In the genomic region with DNA sequence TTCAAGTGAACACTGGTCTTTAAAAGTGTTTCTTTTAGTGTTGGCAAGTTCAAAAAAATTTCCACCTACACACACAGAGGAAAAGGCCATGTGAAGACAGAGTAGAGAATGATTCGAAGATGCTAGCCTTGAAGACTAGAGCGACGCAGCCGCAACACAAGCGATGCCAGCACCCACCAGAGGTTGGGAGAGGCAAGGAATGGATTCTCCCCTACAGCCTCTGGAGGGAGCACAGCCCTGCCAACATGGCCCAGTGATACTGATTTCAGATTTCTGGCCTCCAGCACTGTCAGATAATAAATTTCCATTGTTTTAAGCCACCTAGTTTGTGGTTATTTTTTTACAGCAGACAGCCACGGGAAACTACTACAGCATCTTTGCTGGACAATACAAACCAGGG, we compare ENCODE assay signal across 16 cellular contexts. TPM values are rescaled to one million over a fixed set of nuclear protein-coding genes. Genes with fewer than 3 reads are reported as not detected.
DNase-seq lines count a peak whose midpoint lies in the region; ATAC-seq, FAIRE-seq and TF ChIP-seq lines count a peak whose summit lies in the region.
"Had no signal": no experiment of that assay in that cellular context is flagged by ENCODE, and none has a peak within 500 bp of the region (broad histone marks: within the 10 kb centered on the region; RNA-seq: fewer than 3 reads in every experiment).

No MANE protein-coding gene starts in this region.

- H4K20me1 ChIP-seq in HepG2 (ENCODE audit: insufficient read depth, low read length) (peaks cover 39% of the 10 kb centered on the region), H1 (replicated peaks in 1 of 2; ENCODE audit: control insufficient read depth in 1 of 2, insufficient read depth in 2 of 2, low read length in 2 of 2) (peaks cover 1 to 4% of the 10 kb centered on the region in 2 experiments)

- TF ChIP-seq CTCF in HepG2 (CRISPR knock-in tag; IDR thresholded peaks at IDR 0.05), result no peak
- no peak for TF ChIP-seq CTCF in right lobe of liver (IDR thresholded peaks at IDR 0.05)
- TF ChIP-seq CTCF in WERI-Rb-1 (IDR thresholded peaks at IDR 0.05; ENCODE audit: low read depth, low read length), result 0 out of 2 replicates have a peak, but pooled peaks have one; percentile 26
- TF ChIP-seq CTCF in H1 (IDR thresholded peaks at IDR 0.05; ENCODE audit: control extremely low read depth in 1 of 3, insufficient read depth in 1 of 3, low read depth in 1 of 3, low read length in 3 of 3), result peak; percentile 43 to 51 (median 49)

- no peak for DNase-seq in HepG2 (ENCODE audit: low spot score)
- DNase-seq in right lobe of liver, result no peak
- no peak for DNase-seq in WERI-Rb-1
- no peak for DNase-seq in H1 (ENCODE audit: low read depth in 1 of 2, low spot score in 2 of 2)
- DNase-seq in urothelium cell line (ENCODE audit: low spot score), result no peak
- no peak for DNase-seq in NCI-H1048 (lab: John Stamatoyannopoulos, UW)
- no peak for DNase-seq in NOMO-1 treated with dmso at 0.1 percent for 144 hours (lab: John Stamatoyannopoulos, UW; ENCODE audit: unreplicated experiment)
- DNase-seq in putamen (ENCODE audit: low spot score), result no peak
- DNase-seq: activated effector memory CD4-positive, alpha-beta T cell treated with anti-CD3 and anti-CD28 coated beads, Interleukin-2, amount 50 U/mL, for 16 hours; cerebellar nuclear complex; NCI-H1694; NCI-H510A; small intestine had no signal

- no peaks in the 10 kb centered on the region for H3K9me3 ChIP-seq in HepG2 (ENCODE audit: low read length)
- H3K9me3 ChIP-seq in right lobe of liver, result no peaks in the 10 kb centered on the region
- no peaks in the 10 kb centered on the region for H3K9me3 ChIP-seq in WERI-Rb-1 (ENCODE audit: severe bottlenecking)
- no peaks in the 10 kb centered on the region for H3K9me3 ChIP-seq in H1 (ENCODE audit: insufficient read depth in 2 of 2, low read depth in 1 of 2, low read length in 1 of 2)

- no peak for TF ChIP-seq RAD21 in HepG2 (CRISPR knock-in tag; IDR thresholded peaks at IDR 0.05)
- peak; percentile 13 to 43; a peak in 2 of 4 replicates for TF ChIP-seq RAD21 in H1 (IDR thresholded peaks at IDR 0.05 in 1 of 2, conservative IDR thresholded peaks at IDR 0.05 in 1 of 2; ENCODE audit: low read depth in 2 of 2, low read length in 2 of 2)

- H3K27ac ChIP-seq in HepG2 (ENCODE audit: extremely low read length, insufficient read depth, low read length) (no peak overlapping the region), right lobe of liver (no peak overlapping the region), WERI-Rb-1 (no peak overlapping the region), H1 (ENCODE audit: low read depth, low read length) (no peak overlapping the region)

- FAIRE-seq in HepG2 (lab: Jason Lieb, UNC), result no peak
- no peak for FAIRE-seq in H1 (lab: Jason Lieb, UNC)
- no peak for FAIRE-seq in urothelium cell line (lab: Jason Lieb, UNC)
- FAIRE-seq: endothelial cell of umbilical vein, islet of Langerhans, small intestine had no signal

- H2AFZ ChIP-seq in HepG2 (ENCODE audit: low read length) (no peak overlapping the region), H1 (ENCODE audit: low read length) (no peak overlapping the region)

- intact Hi-C loops in HepG2 (cut with micrococcal nuclease; ENCODE audit: unreplicated experiment), result no loop called here
- intact Hi-C loops in right lobe of liver (cut with DNase I), result no loop called here

- peaks cover 33% of the 10 kb centered on the region for H3K4me1 ChIP-seq in HepG2 (ENCODE audit: insufficient read depth, low read length)
- peaks cover 0 to 19% (median 5%) of the 10 kb centered on the region in 4 donors for H3K4me1 ChIP-seq in right lobe of liver
- H3K4me1 ChIP-seq in H1 (replicated peaks in 1 of 4; ENCODE audit: control insufficient read depth in 3 of 4, insufficient read depth in 4 of 4, low read length in 3 of 4), result peaks cover 6 to 21% (median 15%) of the 10 kb centered on the region in 4 experiments

- TF ChIP-seq POLR2A in HepG2 (IDR thresholded peaks at IDR 0.05; ENCODE audit: insufficient read depth in 1 of 2, low read depth in 2 of 2, low read length in 2 of 2), result no peak
- no peak for TF ChIP-seq POLR2A in right lobe of liver (IDR thresholded peaks at IDR 0.05)
- TF ChIP-seq POLR2A in H1 (IDR thresholded peaks at IDR 0.05; ENCODE audit: control extremely low read depth in 1 of 2, low read depth in 2 of 2, low read length in 2 of 2), result no peak

- H3K18ac ChIP-seq in H1 (ENCODE audit: extremely low read depth, low read length), result no peak overlapping the region

- no TSS peak for BruUV-seq in HepG2 (replicated peaks; lab: Mats Ljungman, UMichigan)

- H3K36me3 ChIP-seq in HepG2 (replicated peaks in 1 of 2; ENCODE audit: control insufficient read depth in 1 of 2, insufficient read depth in 2 of 2, low read length in 2 of 2) (peaks cover 2 to 3% of the 10 kb centered on the region in 2 experiments; a peak in 1 of 5 replicates), right lobe of liver (no peaks in the 10 kb centered on the region), WERI-Rb-1 (no peaks in the 10 kb centered on the region; the same call in 1 of the 2 replicates), H1 (ENCODE audit: control insufficient read depth in 2 of 4, insufficient read depth in 4 of 4, low read length in 3 of 4) (no peaks in the 10 kb centered on the region)

- 89% methylated on average over 6 of the region's 6 CpGs for WGBS in HepG2 (ENCODE audit: low lambda C conversion rate)
- WGBS in right lobe of liver (ENCODE audit: insufficient coverage, low coverage, low lambda C conversion rate, missing lambda C conversion rate), result 88% methylated on average over 6 of the region's 6 CpGs
- 76% methylated on average over 6 of the region's 6 CpGs; no CpG with 5 or more reads in 1 of the 2 experiments for WGBS in H1 (ENCODE audit: extremely low coverage in 1 of 2, insufficient coverage in 1 of 2, insufficient read length in 1 of 2, insufficient replicate concordance in 2 of 2, low coverage in 1 of 2, low lambda C conversion rate in 2 of 2, missing lambda C conversion rate in 1 of 2), 2 experiments

- H3K27me3 ChIP-seq in HepG2 (ENCODE audit: control insufficient read depth in 1 of 2, insufficient read depth in 2 of 2, low read length in 2 of 2), result no peaks in the 10 kb centered on the region
- H3K27me3 ChIP-seq in right lobe of liver, result no peaks in the 10 kb centered on the region
- H3K27me3 ChIP-seq in WERI-Rb-1 (ENCODE audit: insufficient read depth, low read depth, severe bottlenecking), result no peaks in the 10 kb centered on the region
- H3K27me3 ChIP-seq in H1 (replicated peaks in 1 of 4; ENCODE audit: control insufficient read depth in 3 of 4, extremely low read depth in 1 of 4, insufficient read depth in 3 of 4, low read length in 3 of 4), result no peaks in the 10 kb centered on the region

- H4K91ac ChIP-seq in H1 (replicated peaks; ENCODE audit: insufficient read length, low read length), result no peak overlapping the region

- peaks cover 8% of the 10 kb centered on the region for H3K79me1 ChIP-seq in H1 (ENCODE audit: low read depth, low read length)

- POLR2A ChIA-PET in HepG2 (lab: Yijun Ruan, JAX) (no interaction called here), H1 (lab: Charles Lee; ENCODE audit: partially characterized antibody) (interaction anchor here (1.2 kb wide), 1 partner anchor 9 kb away, joined by 3 read pairs; no protein-coding TSS in a partner anchor)

- H4K5ac ChIP-seq in H1 (ENCODE audit: insufficient read length, low read depth, low read length), result no peak overlapping the region

- no peak overlapping the region for H2BK12ac ChIP-seq in H1 (ENCODE audit: low read depth, low read length)

- H3K4me3 ChIP-seq in HepG2 (replicated peaks in 1 of 3; ENCODE audit: insufficient read depth in 1 of 3, low read depth in 2 of 3, low read length in 3 of 3) (no peak overlapping the region), right lobe of liver (no peak overlapping the region), WERI-Rb-1 (ENCODE audit: low read depth, low read length) (no peak overlapping the region), H1 (ENCODE audit: extremely low read depth in 1 of 4, insufficient read depth in 2 of 4, low read depth in 3 of 4, low read length in 4 of 4) (no peak overlapping the region)

- no peak overlapping the region for H3K56ac ChIP-seq in H1 (replicated peaks; ENCODE audit: insufficient read length, low read depth, low read length)

- no peak overlapping the region for H2BK20ac ChIP-seq in H1 (ENCODE audit: low read length)

- H2AK5ac ChIP-seq in H1 (ENCODE audit: low read depth, low read length), result no peak overlapping the region

- CTCF ChIA-PET in HepG2 (lab: Yijun Ruan, JAX; ENCODE audit: low intra/inter-chr PET ratio, low total read pairs) (no interaction called here), H1 (lab: Charles Lee; ENCODE audit: partially characterized antibody) (interaction anchor here (1.0 to 1.9 kb wide), 6 partner anchors 9 to 130 kb away, joined by 3 to 8 read pairs (median 4); no protein-coding TSS in a partner anchor)

- H2BK120ac ChIP-seq in H1 (replicated peaks; ENCODE audit: low read depth, low read length), result no peak overlapping the region

- H2BK15ac ChIP-seq in H1 (ENCODE audit: low read length), result no peak overlapping the region

- no peaks in the 10 kb centered on the region for H3K23me2 ChIP-seq in H1 (ENCODE audit: low read depth, low read length)

- in situ Hi-C loops in HepG2 (cut with HindIII; ENCODE audit: extremely low pct_ligation_motif_present, low pct_unique_long_range_greater_than_20kb), result no loop called here

- H3K14ac ChIP-seq in H1 (ENCODE audit: insufficient read length), result no peak overlapping the region

- TF ChIP-seq EP300 in HepG2 (IDR thresholded peaks at IDR 0.05; ENCODE audit: low read depth in 2 of 2, low read length in 2 of 2) (no peak), HepG2 (CRISPR knock-in tag; IDR thresholded peaks at IDR 0.05; ENCODE audit: borderline replicate concordance) (no peak), H1 (IDR thresholded peaks at IDR 0.05; ENCODE audit: borderline replicate concordance in 1 of 2, low read depth in 2 of 2, low read length in 2 of 2) (no peak)

- H2BK5ac ChIP-seq in H1 (ENCODE audit: low read depth, low read length), result no peak overlapping the region; the same call in 1 of the 2 replicates

- no peak overlapping the region for H3K23ac ChIP-seq in H1 (ENCODE audit: insufficient read length)

- H3K9ac ChIP-seq in HepG2 (ENCODE audit: insufficient read depth, low read depth, low read length) (no peak overlapping the region), H1 (replicated peaks in 1 of 4; ENCODE audit: extremely low read depth in 1 of 4, low read depth in 3 of 4, low read length in 3 of 4) (no peak overlapping the region)

- H3K79me2 ChIP-seq in HepG2 (ENCODE audit: insufficient read depth, low read length) (peaks cover 87% of the 10 kb centered on the region), H1 (ENCODE audit: control insufficient read depth in 1 of 2, insufficient read depth in 2 of 2, low read length in 2 of 2) (peaks cover 19 to 94% of the 10 kb centered on the region in 2 experiments)

- no peak overlapping the region for H3K4ac ChIP-seq in H1 (replicated peaks; ENCODE audit: insufficient read length, low read depth, low read length)

- no peak overlapping the region for H4K8ac ChIP-seq in H1 (ENCODE audit: extremely low read depth, insufficient read depth, low read length)

- peak; percentile 71 for ATAC-seq in HepG2
- no peak for ATAC-seq in right lobe of liver

- H3K4me2 ChIP-seq in HepG2 (ENCODE audit: low read depth, low read length) (no peak overlapping the region), H1 (ENCODE audit: insufficient read depth in 1 of 2, low read depth in 2 of 2, low read length in 2 of 2) (no peak overlapping the region)

RNA-seq across cellular contexts. Expression of gene ADAR, which starts 6.9 kb away (rescaled TPM):
- total RNA-seq in HepG2 (2016; rRNA removed; fragmentation: Illumina TruSeq; extraction: Trizol) (70.8 and 94.6 TPM in 2 replicates), right lobe of liver (100 to 1,000 TPM in 1 of 6 experiments, 10 to 100 TPM in 5; 69.9 to 105 (median 78.7) TPM)
- 9.0 and 11.2 TPM in 2 replicates for total RNA-seq in HepG2 (2016; cell fraction: cytosol; rRNA removed; fragmentation: Illumina TruSeq; extraction: Trizol; ENCODE audit: low read depth)
- 68.0 and 86.8 TPM in 2 replicates for total RNA-seq in HepG2 (2016; cell fraction: insoluble cytoplasmic fraction; rRNA removed; fragmentation: Illumina TruSeq; extraction: Trizol)
- 39.0 and 39.7 TPM in 2 replicates for total RNA-seq in HepG2 (2016; cell fraction: membrane; rRNA removed; fragmentation: Illumina TruSeq; extraction: Trizol)
- 58.4 and 70.1 TPM in 2 replicates for total RNA-seq in HepG2 (2016; cell fraction: nucleus; rRNA removed; fragmentation: Illumina TruSeq; extraction: Trizol)
- polyA plus RNA-seq in HepG2 (2011; rRNA removed) (78.6 and 86.2 TPM in 2 replicates), H1 (2011; rRNA removed) (104 and 125 TPM in 2 replicates)
- 50.2 and 58.9 TPM in 2 replicates for polyA plus RNA-seq in HepG2 (2011; cell fraction: cytosol; rRNA removed)
- 99.9 and 117 TPM in 2 replicates for polyA plus RNA-seq in HepG2 (2011; cell fraction: nucleus; rRNA removed)
- polyA plus RNA-seq in HepG2 (2012), result 46.2 and 48.4 TPM in 2 replicates
- polyA plus RNA-seq in HepG2 (2016; cell fraction: cytosol; fragmentation: Illumina TruSeq; extraction: Trizol; ENCODE audit: low read depth), result 2.9 and 3.4 TPM in 2 replicates
- polyA plus RNA-seq in HepG2 (2016; cell fraction: insoluble cytoplasmic fraction; fragmentation: Illumina TruSeq; extraction: Trizol; ENCODE audit: low read depth), result 65.0 and 73.2 TPM in 2 replicates
- polyA plus RNA-seq in HepG2 (2016; cell fraction: membrane; fragmentation: Illumina TruSeq; extraction: Trizol; ENCODE audit: low read depth), result 14.8 and 16.7 TPM in 2 replicates
- 73.4 and 80.3 TPM in 2 replicates for polyA plus RNA-seq in HepG2 (2016; cell fraction: nucleus; fragmentation: Illumina TruSeq; extraction: Trizol; ENCODE audit: insufficient read depth, low read depth)
- 183 and 405 TPM in 2 replicates for polyA minus RNA-seq in HepG2 (2011; rRNA and poly(A)+ RNA removed; ENCODE audit: low replicate concordance)
- 60.8 and 69.1 TPM in 2 replicates for polyA minus RNA-seq in HepG2 (2011; cell fraction: cytosol; rRNA and poly(A)+ RNA removed)
- polyA minus RNA-seq in HepG2 (2011; cell fraction: nucleus; rRNA and poly(A)+ RNA removed), result 94.0 and 140 TPM in 2 replicates
- 235 and 242 TPM in 2 replicates for total RNA-seq in H1 (2021; fragmentation: NEBNext Ultra II Directional; extraction: Animal tissue kit (Norgen Biotek cat#: 25700))
- 130 TPM for polyA plus RNA-seq in H1 (2011; cell fraction: cytosol; rRNA removed)
- polyA plus RNA-seq in H1 (2011; cell fraction: nucleus; rRNA removed), result 201 TPM
- polyA plus RNA-seq in H1 (2012, experiment 1 of 2), result 117 to 140 TPM (median 138 TPM) in 4 replicates
- 25.3 TPM for polyA plus RNA-seq in H1 (2012, experiment 2 of 2)
- 106 TPM for polyA plus RNA-seq in H1 (2013, experiment 1 of 2)
- 110 TPM for polyA plus RNA-seq in H1 (2013, experiment 2 of 2)
- 406 and 507 TPM in 2 replicates for polyA minus RNA-seq in H1 (2011; rRNA and poly(A)+ RNA removed)
- polyA minus RNA-seq in H1 (2011; cell fraction: cytosol; rRNA and poly(A)+ RNA removed), result 153 TPM
- polyA minus RNA-seq in H1 (2011; cell fraction: nucleus; rRNA and poly(A)+ RNA removed), result 195 TPM

RNA-seq across cellular contexts. Expression of gene CHRNB2, which starts 47.3 kb away (rescaled TPM):
- total RNA-seq in HepG2 (2016; rRNA removed; fragmentation: Illumina TruSeq; extraction: Trizol), result 0.07 TPM in 1 of 2 replicates, not detected in the other
- not detected in 2 replicates for total RNA-seq in HepG2 (2016; cell fraction: cytosol; rRNA removed; fragmentation: Illumina TruSeq; extraction: Trizol; ENCODE audit: low read depth)
- 0.06 TPM in 1 of 2 replicates, not detected in the other for total RNA-seq in HepG2 (2016; cell fraction: insoluble cytoplasmic fraction; rRNA removed; fragmentation: Illumina TruSeq; extraction: Trizol)
- not detected in 2 replicates for total RNA-seq in HepG2 (2016; cell fraction: membrane; rRNA removed; fragmentation: Illumina TruSeq; extraction: Trizol)
- 0.19 TPM in 1 of 2 replicates, not detected in the other for total RNA-seq in HepG2 (2016; cell fraction: nucleus; rRNA removed; fragmentation: Illumina TruSeq; extraction: Trizol)
- polyA plus RNA-seq in HepG2 (2011; rRNA removed), result 0.03 and 0.07 TPM in 2 replicates
- polyA plus RNA-seq in HepG2 (2011; cell fraction: cytosol; rRNA removed), result 0.01 TPM in 1 of 2 replicates, not detected in the other
- polyA plus RNA-seq in HepG2 (2011; cell fraction: nucleus; rRNA removed), result 0.07 and 0.18 TPM in 2 replicates
- 0.04 and 0.07 TPM in 2 replicates for polyA plus RNA-seq in HepG2 (2012)
- not detected in 2 replicates for polyA plus RNA-seq in HepG2 (2016; cell fraction: cytosol; fragmentation: Illumina TruSeq; extraction: Trizol; ENCODE audit: low read depth)
- not detected in 2 replicates for polyA plus RNA-seq in HepG2 (2016; cell fraction: insoluble cytoplasmic fraction; fragmentation: Illumina TruSeq; extraction: Trizol; ENCODE audit: low read depth)
- polyA plus RNA-seq in HepG2 (2016; cell fraction: membrane; fragmentation: Illumina TruSeq; extraction: Trizol; ENCODE audit: low read depth), result not detected in 2 replicates
- 0.26 TPM in 1 of 2 replicates, not detected in the other for polyA plus RNA-seq in HepG2 (2016; cell fraction: nucleus; fragmentation: Illumina TruSeq; extraction: Trizol; ENCODE audit: insufficient read depth, low read depth)
- 0.21 and 0.24 TPM in 2 replicates for polyA minus RNA-seq in HepG2 (2011; rRNA and poly(A)+ RNA removed; ENCODE audit: low replicate concordance)
- not detected in 2 replicates for polyA minus RNA-seq in HepG2 (2011; cell fraction: cytosol; rRNA and poly(A)+ RNA removed)
- polyA minus RNA-seq in HepG2 (2011; cell fraction: nucleus; rRNA and poly(A)+ RNA removed), result 0.12 and 0.13 TPM in 2 replicates
- under 1 TPM in 1 of 6 experiments, not detected in 5; 0.07 TPM for total RNA-seq in right lobe of liver
- 3.6 and 4.1 TPM in 2 replicates for total RNA-seq in H1 (2021; fragmentation: NEBNext Ultra II Directional; extraction: Animal tissue kit (Norgen Biotek cat#: 25700))
- 3.1 and 3.4 TPM in 2 replicates for polyA plus RNA-seq in H1 (2011; rRNA removed)
- polyA plus RNA-seq in H1 (2011; cell fraction: cytosol; rRNA removed), result 1.7 TPM
- polyA plus RNA-seq in H1 (2011; cell fraction: nucleus; rRNA removed), result 2.6 TPM
- polyA plus RNA-seq in H1 (2012, experiment 1 of 2), result 2.5 to 3.3 TPM (median 2.9 TPM) in 4 replicates
- 2.7 TPM for polyA plus RNA-seq in H1 (2012, experiment 2 of 2)
- 3.0 TPM for polyA plus RNA-seq in H1 (2013, experiment 1 of 2)
- polyA plus RNA-seq in H1 (2013, experiment 2 of 2), result 3.7 TPM
- 7.1 and 7.6 TPM in 2 replicates for polyA minus RNA-seq in H1 (2011; rRNA and poly(A)+ RNA removed)
- polyA minus RNA-seq in H1 (2011; cell fraction: cytosol; rRNA and poly(A)+ RNA removed), result 1.2 TPM
- 3.0 TPM for polyA minus RNA-seq in H1 (2011; cell fraction: nucleus; rRNA and poly(A)+ RNA removed)
- total RNA-seq: endothelial cell of umbilical vein, mesenteric fat pad had no signal
- polyA plus RNA-seq: endothelial cell of umbilical vein had no signal

RNA-seq across cellular contexts. Expression of gene UBE2Q1, which starts 56.4 kb away (rescaled TPM):
- total RNA-seq in HepG2 (2016; rRNA removed; fragmentation: Illumina TruSeq; extraction: Trizol) (37.9 and 41.7 TPM in 2 replicates), right lobe of liver (10 to 100 TPM; 23.6 to 48.6 (median 33.1) TPM)
- 25.3 and 28.6 TPM in 2 replicates for total RNA-seq in HepG2 (2016; cell fraction: cytosol; rRNA removed; fragmentation: Illumina TruSeq; extraction: Trizol; ENCODE audit: low read depth)
- total RNA-seq in HepG2 (2016; cell fraction: insoluble cytoplasmic fraction; rRNA removed; fragmentation: Illumina TruSeq; extraction: Trizol), result 30.4 and 39.8 TPM in 2 replicates
- total RNA-seq in HepG2 (2016; cell fraction: membrane; rRNA removed; fragmentation: Illumina TruSeq; extraction: Trizol), result 62.1 and 67.2 TPM in 2 replicates
- 22.1 and 39.3 TPM in 2 replicates for total RNA-seq in HepG2 (2016; cell fraction: nucleus; rRNA removed; fragmentation: Illumina TruSeq; extraction: Trizol)
- polyA plus RNA-seq in HepG2 (2011; rRNA removed) (11.7 and 12.0 TPM in 2 replicates), H1 (2011; rRNA removed) (10.2 and 13.2 TPM in 2 replicates)
- polyA plus RNA-seq in HepG2 (2011; cell fraction: cytosol; rRNA removed), result 8.0 and 9.6 TPM in 2 replicates
- 14.6 and 16.1 TPM in 2 replicates for polyA plus RNA-seq in HepG2 (2011; cell fraction: nucleus; rRNA removed)
- polyA plus RNA-seq in HepG2 (2012), result 38.7 and 55.5 TPM in 2 replicates
- 54.7 and 56.1 TPM in 2 replicates for polyA plus RNA-seq in HepG2 (2016; cell fraction: cytosol; fragmentation: Illumina TruSeq; extraction: Trizol; ENCODE audit: low read depth)
- 55.4 and 68.5 TPM in 2 replicates for polyA plus RNA-seq in HepG2 (2016; cell fraction: insoluble cytoplasmic fraction; fragmentation: Illumina TruSeq; extraction: Trizol; ENCODE audit: low read depth)
- 93.4 and 96.6 TPM in 2 replicates for polyA plus RNA-seq in HepG2 (2016; cell fraction: membrane; fragmentation: Illumina TruSeq; extraction: Trizol; ENCODE audit: low read depth)
- polyA plus RNA-seq in HepG2 (2016; cell fraction: nucleus; fragmentation: Illumina TruSeq; extraction: Trizol; ENCODE audit: insufficient read depth, low read depth), result 82.9 and 88.0 TPM in 2 replicates
- 7.3 and 19.3 TPM in 2 replicates for polyA minus RNA-seq in HepG2 (2011; rRNA and poly(A)+ RNA removed; ENCODE audit: low replicate concordance)
- 8.6 and 10.4 TPM in 2 replicates for polyA minus RNA-seq in HepG2 (2011; cell fraction: cytosol; rRNA and poly(A)+ RNA removed)
- polyA minus RNA-seq in HepG2 (2011; cell fraction: nucleus; rRNA and poly(A)+ RNA removed), result 10.8 and 15.2 TPM in 2 replicates
- 71.7 and 95.8 TPM in 2 replicates for total RNA-seq in H1 (2021; fragmentation: NEBNext Ultra II Directional; extraction: Animal tissue kit (Norgen Biotek cat#: 25700))
- 14.9 TPM for polyA plus RNA-seq in H1 (2011; cell fraction: cytosol; rRNA removed)
- 15.0 TPM for polyA plus RNA-seq in H1 (2011; cell fraction: nucleus; rRNA removed)
- polyA plus RNA-seq in H1 (2012, experiment 1 of 2), result 40.2 to 97.4 TPM (median 59.8 TPM) in 4 replicates
- 21.1 TPM for polyA plus RNA-seq in H1 (2012, experiment 2 of 2)
- polyA plus RNA-seq in H1 (2013, experiment 1 of 2), result 39.5 TPM
- 41.9 TPM for polyA plus RNA-seq in H1 (2013, experiment 2 of 2)
- 8.2 and 11.3 TPM in 2 replicates for polyA minus RNA-seq in H1 (2011; rRNA and poly(A)+ RNA removed)
- 11.2 TPM for polyA minus RNA-seq in H1 (2011; cell fraction: cytosol; rRNA and poly(A)+ RNA removed)
- 17.2 TPM for polyA minus RNA-seq in H1 (2011; cell fraction: nucleus; rRNA and poly(A)+ RNA removed)

Comparison
In these comparisons a context has a peak if more than half of its experiments do, and no peak if none do; other contexts are left out.
1. CTCF ChIP-seq: peak in WERI-Rb-1 (single experiment) and H1 (3 of 3); none in HepG2 (single experiment) and right lobe of liver (0 of 4).
2. Of the 41 proteins assayed by ChIP-seq in both HepG2 and H1: peak only in HepG2: none; only in H1: CTCF and RAD21; in both: none; in neither: 39.